ENCODE assay signal across 1 cellular context in genomic region chr1:109619405-109619654, GRCh38.
TF ChIP-seq lines count a peak whose summit lies in the region.

TSS of gene GNAT2 (minus strand) at chr1:109619616. CDS start at chr1:109612870, 6,746 bp downstream.

TF ChIP-seq in HepG2, 621 proteins besides CTCF, POLR2A, EP300 and RAD21 (continued from another document):
- TF ChIP-seq MTERF4 (CRISPR knock-in tag; IDR thresholded peaks at IDR 0.05), result 0 out of 2 replicates have a peak, but pooled peaks have one; percentile 28
- TF ChIP-seq ZNF790 (CRISPR knock-in tag; IDR thresholded peaks at IDR 0.05; ENCODE audit: borderline replicate concordance), result peak; percentile 65; the same call in 1 of the 2 replicates
- no peak for TF ChIP-seq HNF1A (IDR thresholded peaks at IDR 0.05; ENCODE audit: low read depth)
- 0 out of 2 replicates have a peak, but pooled peaks have one; percentile 17 for TF ChIP-seq HNF1A (CRISPR knock-in tag; IDR thresholded peaks at IDR 0.05; ENCODE audit: borderline replicate concordance)
- TF ChIP-seq NFKBIZ (CRISPR knock-in tag; IDR thresholded peaks at IDR 0.05), result no peak
- 0 out of 2 replicates have a peak, but pooled peaks have one; percentile 29 for TF ChIP-seq REPIN1 (CRISPR knock-in tag; IDR thresholded peaks at IDR 0.05; ENCODE audit: borderline replicate concordance, low read depth)
- TF ChIP-seq ZNF563 (CRISPR knock-in tag; IDR thresholded peaks at IDR 0.05), result 0 out of 2 replicates have a peak, but pooled peaks have one; percentile 13
- TF ChIP-seq NR2C2 (CRISPR knock-in tag; IDR thresholded peaks at IDR 0.05; ENCODE audit: borderline replicate concordance), result peak; percentile 11; the same call in 1 of the 2 replicates
- TF ChIP-seq TAF15 (IDR thresholded peaks at IDR 0.05; ENCODE audit: low read depth, low read length, poor library complexity, severe bottlenecking), result peak; percentile 3
- 0 out of 2 replicates have a peak, but pooled peaks have one; percentile 59 for TF ChIP-seq ZNF558 (CRISPR knock-in tag; IDR thresholded peaks at IDR 0.05; ENCODE audit: borderline replicate concordance)
- no peak for TF ChIP-seq SMARCC2 (IDR thresholded peaks at IDR 0.05)
